ENCODE assay signal across 14 cellular contexts in the genomic region with DNA sequence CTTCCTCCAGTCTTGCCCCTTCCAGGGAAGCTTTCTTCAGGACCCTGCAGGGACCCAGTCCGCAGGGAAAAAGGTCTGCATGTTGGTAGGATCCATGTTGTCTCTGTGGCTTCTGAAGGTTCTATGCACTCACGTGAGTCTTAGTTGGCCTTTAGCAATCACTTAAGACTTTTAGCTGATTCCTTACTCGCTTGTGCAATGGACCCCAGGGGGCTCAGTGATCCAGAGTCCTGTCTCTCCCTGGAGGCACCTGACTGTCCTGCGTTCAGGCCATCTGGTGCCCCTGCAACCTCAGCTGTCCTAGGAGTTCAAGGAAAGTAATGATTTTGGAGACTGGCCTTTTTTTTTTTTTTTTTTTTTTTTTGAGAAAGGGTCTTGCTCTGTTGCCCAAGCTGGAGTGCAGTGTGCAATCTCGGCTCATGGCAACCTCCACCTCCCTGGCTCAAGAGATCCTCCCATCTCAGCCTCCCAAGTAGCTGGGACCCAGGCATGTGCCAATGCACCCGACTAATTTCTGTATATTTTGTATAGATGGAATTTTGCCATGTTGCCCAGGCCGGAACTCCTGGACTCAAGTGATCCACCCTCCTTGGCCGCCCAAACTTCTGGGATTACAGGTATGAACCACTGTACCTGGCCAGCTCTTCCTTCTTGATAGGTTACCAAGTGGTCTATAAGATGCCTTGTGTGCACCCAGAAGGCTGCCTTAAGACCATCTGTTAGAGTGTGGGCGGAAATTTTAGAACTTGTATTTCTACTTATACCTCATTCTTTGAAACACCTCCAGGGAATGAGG. TPM values are rescaled to one million over a fixed set of nuclear protein-coding genes. Genes with fewer than 3 reads are reported as not detected.
"Had no signal": no experiment of that assay in that cellular context is flagged by ENCODE, and none has a peak within 500 bp of the region (broad histone marks: within the 10 kb centered on the region; RNA-seq: fewer than 3 reads in every experiment).

No MANE protein-coding gene starts in this region.

- ATAC-seq: activated naive CD4-positive, alpha-beta T cell treated with anti-CD3 and anti-CD28 coated beads, Interleukin-2, amount 50 U/mL, for 72 hours; body of pancreas; esophagus mucosa; naive thymus-derived CD4-positive, alpha-beta T cell; SK-N-SH treated with all-trans-retinoic acid at 6 μM for 48 hours; WTC11 had no signal

- DNase-seq: activated CD4-positive, alpha-beta T cell treated with anti-CD3 and anti-CD28 coated beads, Interleukin-2, amount 50 U/mL, for 1 hour; amniotic stem cell; body of pancreas; dermis blood vessel endothelial cell; hypothalamus; naive thymus-derived CD4-positive, alpha-beta T cell; SHP77; stimulated activated CD4-positive, alpha-beta T cell treated with anti-CD3 and anti-CD28 coated beads, Interleukin-4, amount 100 ng/mL, for 1 hour; stimulated activated CD8-positive, alpha-beta memory T cell treated with anti-CD3 and anti-CD28 coated beads, Interleukin-4, amount 100 ng/mL, for 48 hours; thyroid gland had no signal

RNA-seq across cellular contexts. Expression of a gene that starts 49.3 kb away (rescaled TPM):
- total RNA-seq: dermis blood vessel endothelial cell had no signal
